ENCODE assay signal across 1 cellular context in the genomic region with DNA sequence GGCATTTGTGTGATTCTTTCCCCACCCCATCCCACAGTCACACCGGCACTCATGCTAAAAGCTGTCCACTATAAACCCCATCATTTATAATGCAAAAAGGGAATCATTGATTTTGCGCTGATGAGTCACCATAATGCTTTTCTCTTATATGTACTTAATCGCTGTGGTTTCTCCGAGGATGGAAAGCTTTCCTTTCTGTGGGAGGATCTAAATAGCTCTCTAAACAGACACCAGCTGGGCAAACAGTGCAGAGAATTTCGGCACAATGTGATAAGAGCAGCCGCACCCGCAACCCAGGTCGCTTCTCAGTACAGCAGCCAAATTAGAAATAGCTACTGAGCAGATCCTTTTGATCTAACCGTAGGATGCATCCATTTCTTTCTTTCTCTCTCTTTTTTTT.
TF ChIP-seq lines count a peak whose summit lies in the region.

No MANE protein-coding gene starts in this region.

TF ChIP-seq in HepG2, 621 proteins besides CTCF, POLR2A, EP300 and RAD21 (continued from another document):
- TF ChIP-seq, protein P1, sequence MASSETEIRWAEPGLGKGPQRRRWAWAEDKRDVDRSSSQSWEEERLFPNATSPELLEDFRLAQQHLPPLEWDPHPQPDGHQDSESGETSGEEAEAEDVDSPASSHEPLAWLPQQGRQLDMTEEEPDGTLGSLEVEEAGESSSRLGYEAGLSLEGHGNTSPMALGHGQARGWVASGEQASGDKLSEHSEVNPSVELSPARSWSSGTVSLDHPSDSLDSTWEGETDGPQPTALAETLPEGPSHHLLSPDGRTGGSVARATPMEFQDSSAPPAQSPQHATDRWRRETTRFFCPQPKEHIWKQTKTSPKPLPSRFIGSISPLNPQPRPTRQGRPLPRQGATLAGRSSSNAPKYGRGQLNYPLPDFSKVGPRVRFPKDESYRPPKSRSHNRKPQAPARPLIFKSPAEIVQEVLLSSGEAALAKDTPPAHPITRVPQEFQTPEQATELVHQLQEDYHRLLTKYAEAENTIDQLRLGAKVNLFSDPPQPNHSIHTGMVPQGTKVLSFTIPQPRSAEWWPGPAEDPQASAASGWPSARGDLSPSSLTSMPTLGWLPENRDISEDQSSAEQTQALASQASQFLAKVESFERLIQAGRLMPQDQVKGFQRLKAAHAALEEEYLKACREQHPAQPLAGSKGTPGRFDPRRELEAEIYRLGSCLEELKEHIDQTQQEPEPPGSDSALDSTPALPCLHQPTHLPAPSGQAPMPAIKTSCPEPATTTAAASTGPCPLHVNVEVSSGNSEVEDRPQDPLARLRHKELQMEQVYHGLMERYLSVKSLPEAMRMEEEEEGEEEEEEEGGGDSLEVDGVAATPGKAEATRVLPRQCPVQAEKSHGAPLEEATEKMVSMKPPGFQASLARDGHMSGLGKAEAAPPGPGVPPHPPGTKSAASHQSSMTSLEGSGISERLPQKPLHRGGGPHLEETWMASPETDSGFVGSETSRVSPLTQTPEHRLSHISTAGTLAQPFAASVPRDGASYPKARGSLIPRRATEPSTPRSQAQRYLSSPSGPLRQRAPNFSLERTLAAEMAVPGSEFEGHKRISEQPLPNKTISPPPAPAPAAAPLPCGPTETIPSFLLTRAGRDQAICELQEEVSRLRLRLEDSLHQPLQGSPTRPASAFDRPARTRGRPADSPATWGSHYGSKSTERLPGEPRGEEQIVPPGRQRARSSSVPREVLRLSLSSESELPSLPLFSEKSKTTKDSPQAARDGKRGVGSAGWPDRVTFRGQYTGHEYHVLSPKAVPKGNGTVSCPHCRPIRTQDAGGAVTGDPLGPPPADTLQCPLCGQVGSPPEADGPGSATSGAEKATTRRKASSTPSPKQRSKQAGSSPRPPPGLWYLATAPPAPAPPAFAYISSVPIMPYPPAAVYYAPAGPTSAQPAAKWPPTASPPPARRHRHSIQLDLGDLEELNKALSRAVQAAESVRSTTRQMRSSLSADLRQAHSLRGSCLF (CRISPR knock-in tag; IDR thresholded peaks at IDR 0.05; ENCODE audit: borderline replicate concordance), result no peak
- TF ChIP-seq, protein P2, sequence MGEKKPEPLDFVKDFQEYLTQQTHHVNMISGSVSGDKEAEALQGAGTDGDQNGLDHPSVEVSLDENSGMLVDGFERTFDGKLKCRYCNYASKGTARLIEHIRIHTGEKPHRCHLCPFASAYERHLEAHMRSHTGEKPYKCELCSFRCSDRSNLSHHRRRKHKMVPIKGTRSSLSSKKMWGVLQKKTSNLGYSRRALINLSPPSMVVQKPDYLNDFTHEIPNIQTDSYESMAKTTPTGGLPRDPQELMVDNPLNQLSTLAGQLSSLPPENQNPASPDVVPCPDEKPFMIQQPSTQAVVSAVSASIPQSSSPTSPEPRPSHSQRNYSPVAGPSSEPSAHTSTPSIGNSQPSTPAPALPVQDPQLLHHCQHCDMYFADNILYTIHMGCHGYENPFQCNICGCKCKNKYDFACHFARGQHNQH (CRISPR knock-in tag; IDR thresholded peaks at IDR 0.05), result no peak
- TF ChIP-seq, protein P3, sequence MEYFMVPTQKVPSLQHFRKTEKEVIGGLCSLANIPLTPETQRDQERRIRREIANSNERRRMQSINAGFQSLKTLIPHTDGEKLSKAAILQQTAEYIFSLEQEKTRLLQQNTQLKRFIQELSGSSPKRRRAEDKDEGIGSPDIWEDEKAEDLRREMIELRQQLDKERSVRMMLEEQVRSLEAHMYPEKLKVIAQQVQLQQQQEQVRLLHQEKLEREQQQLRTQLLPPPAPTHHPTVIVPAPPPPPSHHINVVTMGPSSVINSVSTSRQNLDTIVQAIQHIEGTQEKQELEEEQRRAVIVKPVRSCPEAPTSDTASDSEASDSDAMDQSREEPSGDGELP (IDR thresholded peaks at IDR 0.05; ENCODE audit: borderline replicate concordance, low read depth), result peak; percentile 92
- TF ChIP-seq SOX13 (IDR thresholded peaks at IDR 0.05), result no peak
- peak in 1 of 2 experiments; percentile 42; a peak in 2 of 4 replicates for TF ChIP-seq SOX13 (CRISPR knock-in tag; conservative IDR thresholded peaks at IDR 0.05 in 1 of 2, IDR thresholded peaks at IDR 0.05 in 1 of 2)
- TF ChIP-seq HMG20A (CRISPR knock-in tag; IDR thresholded peaks at IDR 0.05; ENCODE audit: borderline replicate concordance), result 0 out of 2 replicates have a peak, but pooled peaks have one; percentile 12
- 0 out of 2 replicates have a peak, but pooled peaks have one; percentile 25 for TF ChIP-seq BCL6 (CRISPR knock-in tag; IDR thresholded peaks at IDR 0.05)
- TF ChIP-seq FOXA3 (CRISPR knock-in tag; IDR thresholded peaks at IDR 0.05), result peak; percentile 44
- TF ChIP-seq, protein P4, sequence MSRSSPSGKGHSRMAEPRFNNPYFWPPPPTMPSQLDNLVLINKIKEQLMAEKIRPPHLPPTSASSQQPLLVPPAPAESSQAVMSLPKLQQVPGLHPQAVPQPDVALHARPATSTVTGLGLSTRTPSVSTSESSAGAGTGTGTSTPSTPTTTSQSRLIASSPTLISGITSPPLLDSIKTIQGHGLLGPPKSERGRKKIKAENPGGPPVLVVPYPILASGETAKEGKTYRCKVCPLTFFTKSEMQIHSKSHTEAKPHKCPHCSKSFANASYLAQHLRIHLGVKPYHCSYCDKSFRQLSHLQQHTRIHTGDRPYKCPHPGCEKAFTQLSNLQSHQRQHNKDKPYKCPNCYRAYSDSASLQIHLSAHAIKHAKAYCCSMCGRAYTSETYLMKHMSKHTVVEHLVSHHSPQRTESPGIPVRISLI (CRISPR knock-in tag; IDR thresholded peaks at IDR 0.05; ENCODE audit: borderline replicate concordance), result peak; percentile 59; the same call in 1 of the 2 replicates
- TF ChIP-seq ARNT2 (CRISPR knock-in tag; IDR thresholded peaks at IDR 0.05; ENCODE audit: low read depth), result no peak
- TF ChIP-seq TCF7 (IDR thresholded peaks at IDR 0.05; ENCODE audit: low read depth), result peak; percentile 36; the same call in 1 of the 2 replicates
- TF ChIP-seq FOXA1 (IDR thresholded peaks at IDR 0.05), result no peak
- peak; percentile 58; the same call in 1 of the 2 replicates for TF ChIP-seq FOXA1 (CRISPR knock-in tag; IDR thresholded peaks at IDR 0.05)
